15 cellular contexts compared by ENCODE assay signal in the genomic region with DNA sequence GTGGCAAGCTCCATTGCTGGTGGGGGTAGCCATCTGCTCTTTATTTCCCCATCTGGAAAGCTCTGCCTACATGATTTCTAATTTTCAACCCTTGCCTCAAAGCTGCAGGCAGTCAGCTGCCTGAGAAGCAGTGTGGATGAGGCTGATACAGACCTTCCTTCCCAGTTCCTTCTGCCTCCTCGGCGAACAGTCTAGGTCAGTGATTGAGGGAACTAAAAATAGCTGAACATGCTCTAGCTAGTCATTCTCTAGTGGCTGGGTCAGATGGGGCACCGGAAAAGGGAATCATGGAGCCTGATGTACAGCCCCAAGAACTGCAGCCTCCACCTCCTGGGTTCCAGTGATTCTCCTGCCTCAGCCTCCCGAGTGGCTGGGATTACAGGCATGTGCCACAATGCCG.
"Had no signal": no experiment of that assay in that cellular context is flagged by ENCODE, and none has a peak within 500 bp of the region (broad histone marks: within the 10 kb centered on the region; RNA-seq: fewer than 3 reads in every experiment).

No MANE protein-coding gene starts in this region.

- H3K4me3 Mint-ChIP-seq: immature natural killer cell; naive thymus-derived CD8-positive, alpha-beta T cell; stimulated activated naive B cell treated with anti-CD40 and anti-IgM and Interleukin-4, amounts not matched to agents 10 μg/mL and 1 μg/mL and 100 μg/mL, for 72 hours; stimulated activated naive CD8-positive, alpha-beta T cell treated with anti-CD3 and anti-CD28 coated beads, Interleukin-15, amount 100 ng/mL, for 72 hours had no signal

- H3K9me3 Mint-ChIP-seq: immature natural killer cell; naive thymus-derived CD8-positive, alpha-beta T cell; stimulated activated naive B cell treated with anti-CD40 and anti-IgM and Interleukin-4, amounts not matched to agents 10 μg/mL and 1 μg/mL and 100 μg/mL, for 72 hours; stimulated activated naive CD8-positive, alpha-beta T cell treated with anti-CD3 and anti-CD28 coated beads, Interleukin-15, amount 100 ng/mL, for 72 hours had no signal

- H3K36me3 ChIP-seq: neutrophil, sigmoid colon, tibial nerve had no signal

- H3K4me1 Mint-ChIP-seq: immature natural killer cell; naive thymus-derived CD8-positive, alpha-beta T cell; stimulated activated naive B cell treated with anti-CD40 and anti-IgM and Interleukin-4, amounts not matched to agents 10 μg/mL and 1 μg/mL and 100 μg/mL, for 72 hours; stimulated activated naive CD8-positive, alpha-beta T cell treated with anti-CD3 and anti-CD28 coated beads, Interleukin-15, amount 100 ng/mL, for 72 hours had no signal

- H3K27ac Mint-ChIP-seq: immature natural killer cell; naive thymus-derived CD8-positive, alpha-beta T cell; stimulated activated naive B cell treated with anti-CD40 and anti-IgM and Interleukin-4, amounts not matched to agents 10 μg/mL and 1 μg/mL and 100 μg/mL, for 72 hours; stimulated activated naive CD8-positive, alpha-beta T cell treated with anti-CD3 and anti-CD28 coated beads, Interleukin-15, amount 100 ng/mL, for 72 hours had no signal

- H3K27me3 ChIP-seq: neutrophil, sigmoid colon, testis, tibial nerve had no signal

- H3K4me3 ChIP-seq: sigmoid colon, skin epidermis, testis, tibial nerve had no signal

- DNase-seq: dermis blood vessel endothelial cell; erythroblast; foreskin melanocyte; immature natural killer cell; mesendoderm; naive thymus-derived CD8-positive, alpha-beta T cell; sigmoid colon; stimulated activated CD4-positive, alpha-beta T cell treated with anti-CD3 and anti-CD28 coated beads, Interleukin-2, amount 100 ng/mL, for 24 hours; stimulated activated CD4-positive, alpha-beta T cell treated with anti-CD3 and anti-CD28 coated beads, Interleukin-4, amount 100 ng/mL, for 4 hours; stimulated activated naive B cell treated with anti-CD40 and anti-IgM and Interleukin-4, amounts not matched to agents 10 μg/mL and 1 μg/mL and 100 μg/mL, for 72 hours; stimulated activated naive CD8-positive, alpha-beta T cell treated with anti-CD3 and anti-CD28 coated beads, Interleukin-15, amount 100 ng/mL, for 72 hours; testis had no signal

- H3K9me3 ChIP-seq: neutrophil, sigmoid colon, testis, tibial nerve had no signal

- ATAC-seq: naive thymus-derived CD8-positive, alpha-beta T cell; stimulated activated naive B cell treated with anti-CD40 and anti-IgM and Interleukin-4, amounts not matched to agents 10 μg/mL and 1 μg/mL and 100 μg/mL, for 72 hours; stimulated activated naive CD8-positive, alpha-beta T cell treated with anti-CD3 and anti-CD28 coated beads, Interleukin-15, amount 100 ng/mL, for 72 hours had no signal

- H3K4me1 ChIP-seq: testis, tibial nerve had no signal

- H3K27ac ChIP-seq: neutrophil, testis had no signal

- H3K36me3 Mint-ChIP-seq: immature natural killer cell; stimulated activated naive B cell treated with anti-CD40 and anti-IgM and Interleukin-4, amounts not matched to agents 10 μg/mL and 1 μg/mL and 100 μg/mL, for 72 hours had no signal
